Comparison of ENCODE assay signal across 8 cellular contexts in genomic region chr6:52361347-52361944, GRCh38. TPM values are rescaled to one million over a fixed set of nuclear protein-coding genes. Genes with fewer than 3 reads are reported as not detected.
DNase-seq lines count a peak whose midpoint lies in the region; ATAC-seq and TF ChIP-seq lines count a peak whose summit lies in the region.

No MANE protein-coding gene starts in this region.

- peaks cover 47% of the 10 kb centered on the region for H3K4me1 ChIP-seq in DOHH2 (ENCODE audit: control insufficient read depth, low read length)
- H3K4me1 ChIP-seq in mesenchymal stem cell (ENCODE audit: control insufficient read depth, insufficient read depth, low read depth, low read length): peaks cover 10% of the 10 kb centered on the region
- peaks cover 0 to 12% (median 5%) of the 10 kb centered on the region in 4 donors for H3K4me1 ChIP-seq in tibial artery

- H3K27ac ChIP-seq in DOHH2 (ENCODE audit: low read depth, low read length): peak overlapping the region; percentile 39; the same call in 1 of the 2 replicates
- H3K27ac ChIP-seq in mesenchymal stem cell (ENCODE audit: low read length, poor library complexity, severe bottlenecking): peak overlapping the region; percentile 21
- H3K27ac ChIP-seq in tibial artery: peak overlapping the region; percentile 61 to 64

- no peak overlapping the region for H3K23ac ChIP-seq in mesenchymal stem cell (ENCODE audit: low read length in 2 of 2)

- peaks cover 12% of the 10 kb centered on the region for H3K36me3 Mint-ChIP-seq in T-helper 1 cell treated with Interleukin-12 subunit alpha and Interleukin-12 subunit beta and Interleukin-4 antibody, amounts not matched to agents 30 μg/mL and 1 μg/mL, for 36 hours (ENCODE audit: low read depth)
- H3K36me3 Mint-ChIP-seq in dendritic cell treated with granulocyte-macrophage colony-stimulating factor and Interleukin-4, amounts not matched to agents 40 ng/mL and 50 ng/mL, for 4 days (ENCODE audit: low read depth): peaks cover 15% of the 10 kb centered on the region

- peaks cover 25% of the 10 kb centered on the region for H3K4me1 Mint-ChIP-seq in T-helper 1 cell treated with Interleukin-12 subunit alpha and Interleukin-12 subunit beta and Interleukin-4 antibody, amounts not matched to agents 30 μg/mL and 1 μg/mL, for 36 hours (ENCODE audit: low read depth)
- H3K4me1 Mint-ChIP-seq in dendritic cell treated with granulocyte-macrophage colony-stimulating factor and Interleukin-4, amounts not matched to agents 40 ng/mL and 50 ng/mL, for 4 days (ENCODE audit: low read depth): peaks cover 27% of the 10 kb centered on the region

- 11% methylated on average over 16 of the region's 18 CpGs for WGBS in mesenchymal stem cell

- peak overlapping the region; percentile 42 to 79 for H2BK12ac ChIP-seq in mesenchymal stem cell (ENCODE audit: low read length in 2 of 2)

- intact Hi-C loops in dendritic cell treated with granulocyte-macrophage colony-stimulating factor and Interleukin-4, amounts not matched to agents 40 ng/mL and 50 ng/mL, for 4 days (cut with micrococcal nuclease): loop anchor here (5.0 kb wide), 1 partner anchor 216 kb away; the partner anchor contains the start of gene TRAM2
- intact Hi-C loops in tibial artery (cut with DNase I; ENCODE audit: low total_unique reads): loop anchor here (5.0 kb wide), 2 partner anchors 61 to 79 kb away; partner anchors contain the start of genes EFHC1 and MCM3

- H2AFZ ChIP-seq in mesenchymal stem cell (ENCODE audit: low read depth, low read length): peak overlapping the region; percentile 85

- H3K27me3 ChIP-seq in DOHH2 (ENCODE audit: control insufficient read depth, low read length) (no peaks in the 10 kb centered on the region), mesenchymal stem cell (ENCODE audit: control insufficient read depth in 1 of 2, insufficient read depth in 1 of 2, low read length in 2 of 2) (peaks cover 0 to 3% of the 10 kb centered on the region in 2 experiments), tibial artery (no peaks in the 10 kb centered on the region)

- no peak overlapping the region for H2AK5ac ChIP-seq in mesenchymal stem cell (ENCODE audit: low read length, severe bottlenecking)

- H2BK5ac ChIP-seq in mesenchymal stem cell (ENCODE audit: low read depth, low read length, poor library complexity, severe bottlenecking): peak overlapping the region; percentile 70

- peak overlapping the region; percentile 79 for H3K4me3 ChIP-seq in DOHH2 (ENCODE audit: low read length)
- peak overlapping the region; percentile 85 to 90 for H3K4me3 ChIP-seq in mesenchymal stem cell (ENCODE audit: insufficient read depth in 1 of 2, low read depth in 1 of 2, low read length in 2 of 2)
- peak overlapping the region; percentile 77 for H3K4me3 ChIP-seq in tibial artery

- H3K27me3 Mint-ChIP-seq in T-helper 1 cell treated with Interleukin-12 subunit alpha and Interleukin-12 subunit beta and Interleukin-4 antibody, amounts not matched to agents 30 μg/mL and 1 μg/mL, for 36 hours (ENCODE audit: low read depth): peaks cover 20% of the 10 kb centered on the region
- no peaks in the 10 kb centered on the region for H3K27me3 Mint-ChIP-seq in dendritic cell treated with granulocyte-macrophage colony-stimulating factor and Interleukin-4, amounts not matched to agents 40 ng/mL and 50 ng/mL, for 4 days

- peak; percentile 5 for ATAC-seq in HG02759 (IDR thresholded peaks at IDR 0.05; ENCODE audit: unreplicated experiment)
- no peak for ATAC-seq in GM18520 (IDR thresholded peaks at IDR 0.05; ENCODE audit: unreplicated experiment)

- H3K14ac ChIP-seq in mesenchymal stem cell (ENCODE audit: low read length in 2 of 2): no peak overlapping the region

- no peaks in the 10 kb centered on the region for H3K9me3 ChIP-seq in DOHH2 (ENCODE audit: control insufficient read depth, insufficient read depth, low read length)
- no peaks in the 10 kb centered on the region for H3K9me3 ChIP-seq in mesenchymal stem cell (ENCODE audit: control insufficient read depth, low read length)
- no peaks in the 10 kb centered on the region for H3K9me3 ChIP-seq in tibial artery

- TF ChIP-seq CTCF in DOHH2 (IDR thresholded peaks at IDR 0.05; ENCODE audit: low read depth, low read length, poor library complexity, severe bottlenecking) (no peak), tibial artery (IDR thresholded peaks at IDR 0.05) (no peak)

- peak; percentile 70 for DNase-seq in mesenchymal stem cell
- DNase-seq in tibial artery: peak; percentile 28 to 65
- no peak for DNase-seq in NCI-H187 treated with DMSO at 0.1 percent for 48 hours (lab: John Stamatoyannopoulos, UW)

- peak overlapping the region; percentile 15 to 64 for H3K4ac ChIP-seq in mesenchymal stem cell (ENCODE audit: low read depth in 1 of 2, low read length in 2 of 2)

- no peaks in the 10 kb centered on the region for H3K9me2 ChIP-seq in DOHH2 (replicated peaks; ENCODE audit: control insufficient read depth, low read length)

- no peak overlapping the region for H2BK15ac ChIP-seq in mesenchymal stem cell (ENCODE audit: low read depth, poor library complexity, severe bottlenecking)

- H3F3A ChIP-seq in DOHH2 (ENCODE audit: control insufficient read depth, insufficient read depth): peaks cover 14% of the 10 kb centered on the region

- H3K4me2 ChIP-seq in DOHH2 (ENCODE audit: low read length) (peak overlapping the region; percentile 72), mesenchymal stem cell (ENCODE audit: low read length, poor library complexity, severe bottlenecking) (peak overlapping the region; percentile 93)

- H4K8ac ChIP-seq in mesenchymal stem cell (ENCODE audit: low read length): peak overlapping the region; percentile 35

- H3K36me3 ChIP-seq in DOHH2 (ENCODE audit: control insufficient read depth, low read length): peaks cover 6% of the 10 kb centered on the region; the same call in 1 of the 2 replicates
- no peaks in the 10 kb centered on the region for H3K36me3 ChIP-seq in mesenchymal stem cell (ENCODE audit: control insufficient read depth in 1 of 2, insufficient read depth in 2 of 2, low read depth in 1 of 2, low read length in 2 of 2)
- H3K36me3 ChIP-seq in tibial artery: no peaks in the 10 kb centered on the region

- no peak overlapping the region for H2BK120ac ChIP-seq in mesenchymal stem cell (ENCODE audit: low read depth, low read length)

- no peaks in the 10 kb centered on the region for H3K9me3 Mint-ChIP-seq in T-helper 1 cell treated with Interleukin-12 subunit alpha and Interleukin-12 subunit beta and Interleukin-4 antibody, amounts not matched to agents 30 μg/mL and 1 μg/mL, for 36 hours
- H3K9me3 Mint-ChIP-seq in dendritic cell treated with granulocyte-macrophage colony-stimulating factor and Interleukin-4, amounts not matched to agents 40 ng/mL and 50 ng/mL, for 4 days: no peaks in the 10 kb centered on the region

- H4K20me1 ChIP-seq in DOHH2 (ENCODE audit: control insufficient read depth, insufficient read depth, low read depth, low read length): no peaks in the 10 kb centered on the region

- peak overlapping the region; percentile 87 for H3K9ac ChIP-seq in mesenchymal stem cell (ENCODE audit: low read length)

- H4K91ac ChIP-seq in mesenchymal stem cell (ENCODE audit: low read length): no peak overlapping the region

- H3K18ac ChIP-seq in mesenchymal stem cell (ENCODE audit: low read depth in 1 of 2, low read length in 2 of 2): peak overlapping the region; percentile 54 to 69

- H3K27ac Mint-ChIP-seq in T-helper 1 cell treated with Interleukin-12 subunit alpha and Interleukin-12 subunit beta and Interleukin-4 antibody, amounts not matched to agents 30 μg/mL and 1 μg/mL, for 36 hours: peak overlapping the region; percentile 55
- peak overlapping the region; percentile 83 for H3K27ac Mint-ChIP-seq in dendritic cell treated with granulocyte-macrophage colony-stimulating factor and Interleukin-4, amounts not matched to agents 40 ng/mL and 50 ng/mL, for 4 days

- H3K79me2 ChIP-seq in DOHH2 (ENCODE audit: control insufficient read depth, low read length): peaks cover 35% of the 10 kb centered on the region

- H3K79me1 ChIP-seq in mesenchymal stem cell (replicated peaks; ENCODE audit: low read length, poor library complexity, severe bottlenecking): peaks cover 14% of the 10 kb centered on the region

- peak overlapping the region; percentile 77 for H3K4me3 Mint-ChIP-seq in T-helper 1 cell treated with Interleukin-12 subunit alpha and Interleukin-12 subunit beta and Interleukin-4 antibody, amounts not matched to agents 30 μg/mL and 1 μg/mL, for 36 hours
- peak overlapping the region; percentile 99 for H3K4me3 Mint-ChIP-seq in dendritic cell treated with granulocyte-macrophage colony-stimulating factor and Interleukin-4, amounts not matched to agents 40 ng/mL and 50 ng/mL, for 4 days

RNA-seq across cellular contexts. Expression of gene PAQR8, which starts 0.5 kb away (rescaled TPM):
- 2.3 TPM for polyA plus RNA-seq in mesenchymal stem cell (2013, experiment 1 of 2)
- 2.4 TPM for polyA plus RNA-seq in mesenchymal stem cell (2013, experiment 2 of 2)

RNA-seq across cellular contexts. Expression of gene EFHC1, which starts 58.7 kb away (rescaled TPM):
- polyA plus RNA-seq in mesenchymal stem cell (2013, experiment 1 of 2): 12.4 TPM
- 12.0 TPM for polyA plus RNA-seq in mesenchymal stem cell (2013, experiment 2 of 2)
